In the genomic region with DNA sequence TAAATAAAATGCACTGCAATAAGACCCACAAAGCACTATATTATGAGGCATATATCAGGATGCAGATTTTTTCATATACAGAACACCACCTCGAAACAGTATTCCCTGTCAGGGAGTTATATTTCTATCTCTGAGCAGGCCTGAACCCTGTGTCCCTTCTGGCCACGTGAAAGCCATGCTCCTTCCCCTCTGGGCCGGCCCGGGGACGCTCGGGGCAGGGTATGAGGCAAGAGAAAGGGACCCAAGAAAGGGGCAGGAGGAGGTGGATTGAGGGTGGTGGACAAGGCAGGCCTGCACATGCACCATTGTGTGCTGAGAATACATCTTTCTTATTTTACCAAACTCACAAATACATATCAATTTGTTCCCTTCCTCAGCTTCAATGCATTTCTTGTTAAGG, we compare ENCODE assay signal across 28 cellular contexts.
"Had no signal": no experiment of that assay in that cellular context is flagged by ENCODE, and none has a peak within 500 bp of the region (broad histone marks: within the 10 kb centered on the region; RNA-seq: fewer than 3 reads in every experiment).

No MANE protein-coding gene starts in this region.

- H3K27ac ChIP-seq: PC-9, Peyer's patch, RWPE1, SJCRH30, SJSA1, SK-N-MC had no signal

- H3K9ac ChIP-seq: SK-N-SH had no signal

- H3K27me3 ChIP-seq: Peyer's patch, SJCRH30, SJSA1 had no signal

- H3K4me3 ChIP-seq: PC-9, Peyer's patch, SJCRH30, SJSA1, SK-N-MC had no signal

- H3K4me1 ChIP-seq: Peyer's patch, SJCRH30, SJSA1 had no signal

- H3K9me3 ChIP-seq: Peyer's patch, SJCRH30, SJSA1, SK-N-SH had no signal

- H2AFZ ChIP-seq: PC-9 had no signal

- H3K4me2 ChIP-seq: PC-9, SK-N-SH had no signal

- H3K36me3 ChIP-seq: Peyer's patch, SJCRH30, SJSA1 had no signal

- DNase-seq: NCI-H510A treated with DMSO at 0.1 percent for 48 hours; NCI-H524; NCI-H524 treated with DMSO at 0.1 percent for 48 hours; NCI-H526; NCI-H526 treated with DMSO at 0.1 percent for 48 hours; NCI-H69; NCI-H748 treated with DMSO at 0.1 percent for 48 hours; NCI-H774; NCI-H82; NK-92 treated with Interleukin-12 subunit alpha and Interleukin-12 subunit beta, amount 100 ng/mL, for 24 hours; OCI-M1; PC-3; PC-9; Peyer's patch; Right ventricle myocardium superior; RPMI8226; SHP77; SHP77 treated with DMSO at 0.1 percent for 48 hours; SIG-M5; SJCRH30; SK-N-SH; SW 1271 had no signal

- ATAC-seq: Panc1, PC-3, Right ventricle myocardium inferior, SK-N-SH treated with all-trans-retinoic acid at 6 μM for 48 hours had no signal
